In the genomic region with DNA sequence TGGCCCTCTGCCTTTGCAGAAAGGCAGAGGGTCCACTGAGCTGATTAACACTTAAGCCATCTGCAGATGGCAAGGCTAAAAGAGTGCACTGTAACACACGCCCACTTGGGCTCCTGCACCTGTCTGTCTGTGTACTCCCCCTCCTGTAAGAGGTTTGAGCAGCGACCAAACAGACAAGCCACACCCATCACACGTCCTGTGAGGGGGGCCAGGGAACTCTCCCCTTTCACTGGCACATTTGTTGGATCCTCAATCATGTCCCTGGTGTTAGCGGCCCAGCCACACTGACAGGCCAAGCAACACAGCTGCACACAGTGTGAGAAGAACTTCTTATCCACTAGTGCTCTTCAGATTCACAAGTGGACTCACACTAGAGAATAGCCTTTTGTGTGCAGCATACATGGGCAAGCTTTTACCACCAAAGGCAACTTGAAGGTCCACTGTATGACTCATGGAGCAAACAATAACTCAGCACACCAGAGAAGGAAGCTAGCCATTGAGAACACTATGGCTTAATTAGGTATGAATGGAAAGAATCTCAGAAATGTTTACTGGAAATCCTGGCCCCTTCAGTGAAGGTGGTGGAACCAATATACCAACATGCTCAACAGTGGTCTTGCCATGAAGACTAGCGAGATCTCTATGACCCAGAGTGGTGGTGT, we compare ENCODE assay signal across 1 cellular context.
TF ChIP-seq lines count a peak whose summit lies in the region.

No MANE protein-coding gene starts in this region.

TF ChIP-seq in H1, 55 proteins besides CTCF, POLR2A, EP300 and RAD21 (continued from another document):
- TF ChIP-seq POLR2AphosphoS5 (IDR thresholded peaks at IDR 0.05; ENCODE audit: low read depth, low read length) (no peak), RBBP5 (IDR thresholded peaks at IDR 0.05; ENCODE audit: borderline replicate concordance, low read depth, low read length) (no peak), BRCA1 (IDR thresholded peaks at IDR 0.05; ENCODE audit: low read depth, low read length) (no peak), CHD1 (IDR thresholded peaks at IDR 0.05; ENCODE audit: low read depth, low read length) (no peak)
- TF ChIP-seq, protein P1, sequence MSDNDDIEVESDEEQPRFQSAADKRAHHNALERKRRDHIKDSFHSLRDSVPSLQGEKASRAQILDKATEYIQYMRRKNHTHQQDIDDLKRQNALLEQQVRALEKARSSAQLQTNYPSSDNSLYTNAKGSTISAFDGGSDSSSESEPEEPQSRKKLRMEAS (IDR thresholded peaks at IDR 0.05), result no peak
- TF ChIP-seq, protein P2, sequence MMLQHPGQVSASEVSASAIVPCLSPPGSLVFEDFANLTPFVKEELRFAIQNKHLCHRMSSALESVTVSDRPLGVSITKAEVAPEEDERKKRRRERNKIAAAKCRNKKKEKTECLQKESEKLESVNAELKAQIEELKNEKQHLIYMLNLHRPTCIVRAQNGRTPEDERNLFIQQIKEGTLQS (IDR thresholded peaks at IDR 0.05; ENCODE audit: insufficient read depth, low read depth, low read length), result no peak
TF ChIP-seq in H1: peak in this region for 0.
